1 cellular context compared by ENCODE assay signal in genomic region chr3:48662753-48663488, GRCh38.
A peak's percentile ranks its signal among the peaks of the same experiment; 100 is the strongest.
TF ChIP-seq lines count a peak whose summit lies in the region.

TSS of gene CELSR3 (minus strand) at chr3:48662886. CDS start at chr3:48662634, 252 bp downstream.

TF ChIP-seq in HepG2, 621 proteins besides CTCF, POLR2A, EP300 and RAD21 (continued from another document):
- TF ChIP-seq REST (IDR thresholded peaks at IDR 0.05; ENCODE audit: borderline replicate concordance in 1 of 2, low read depth in 1 of 2, low read length in 2 of 2): peak in 1 of 2 experiments; percentile 66; a peak in 2 of 4 replicates
- TF ChIP-seq, protein P1, sequence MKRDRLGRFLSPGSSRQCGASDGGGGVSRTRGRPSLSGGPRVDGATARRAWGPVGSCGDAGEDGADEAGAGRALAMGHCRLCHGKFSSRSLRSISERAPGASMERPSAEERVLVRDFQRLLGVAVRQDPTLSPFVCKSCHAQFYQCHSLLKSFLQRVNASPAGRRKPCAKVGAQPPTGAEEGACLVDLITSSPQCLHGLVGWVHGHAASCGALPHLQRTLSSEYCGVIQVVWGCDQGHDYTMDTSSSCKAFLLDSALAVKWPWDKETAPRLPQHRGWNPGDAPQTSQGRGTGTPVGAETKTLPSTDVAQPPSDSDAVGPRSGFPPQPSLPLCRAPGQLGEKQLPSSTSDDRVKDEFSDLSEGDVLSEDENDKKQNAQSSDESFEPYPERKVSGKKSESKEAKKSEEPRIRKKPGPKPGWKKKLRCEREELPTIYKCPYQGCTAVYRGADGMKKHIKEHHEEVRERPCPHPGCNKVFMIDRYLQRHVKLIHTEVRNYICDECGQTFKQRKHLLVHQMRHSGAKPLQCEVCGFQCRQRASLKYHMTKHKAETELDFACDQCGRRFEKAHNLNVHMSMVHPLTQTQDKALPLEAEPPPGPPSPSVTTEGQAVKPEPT (CRISPR knock-in tag; IDR thresholded peaks at IDR 0.05; ENCODE audit: low read depth): 0 out of 2 replicates have a peak, but pooled peaks have one; percentile 52
- no peak for TF ChIP-seq PTBP1 (IDR thresholded peaks at IDR 0.05; ENCODE audit: low read depth, low read length, poor library complexity, severe bottlenecking)
- TF ChIP-seq ZSCAN30 (CRISPR knock-in tag; IDR thresholded peaks at IDR 0.05): no peak
- no peak for TF ChIP-seq ATRX (CRISPR knock-in tag; IDR thresholded peaks at IDR 0.05; ENCODE audit: borderline replicate concordance)
- TF ChIP-seq BCL6 (CRISPR knock-in tag; IDR thresholded peaks at IDR 0.05): no peak
- TF ChIP-seq BHLHE40 (IDR thresholded peaks at IDR 0.05; ENCODE audit: low read length): peak; percentile 82
- TF ChIP-seq CHD2 (IDR thresholded peaks at IDR 0.05; ENCODE audit: low read depth, low read length): peak; percentile 19; the same call in 1 of the 2 replicates
- TF ChIP-seq ZNF83 (CRISPR knock-in tag; IDR thresholded peaks at IDR 0.05; ENCODE audit: borderline replicate concordance): no peak
- no peak for TF ChIP-seq ZNF253 (CRISPR knock-in tag; IDR thresholded peaks at IDR 0.05; ENCODE audit: borderline replicate concordance)
- TF ChIP-seq YEATS2 (CRISPR knock-in tag; IDR thresholded peaks at IDR 0.05; ENCODE audit: borderline replicate concordance): 0 out of 2 replicates have a peak, but pooled peaks have one; percentile 44
- 0 out of 2 replicates have a peak, but pooled peaks have one; percentile 9 for TF ChIP-seq NFKB2 (CRISPR knock-in tag; IDR thresholded peaks at IDR 0.05; ENCODE audit: borderline replicate concordance)
- 0 out of 2 replicates have a peak, but pooled peaks have one; percentile 28 for TF ChIP-seq ZNF678 (CRISPR knock-in tag; IDR thresholded peaks at IDR 0.05)
- TF ChIP-seq ARNT (IDR thresholded peaks at IDR 0.05): no peak
- TF ChIP-seq ZNF251 (CRISPR knock-in tag; IDR thresholded peaks at IDR 0.05): no peak
- TF ChIP-seq KDM5B (CRISPR knock-in tag; IDR thresholded peaks at IDR 0.05; ENCODE audit: borderline replicate concordance): no peak
- TF ChIP-seq, protein P2, sequence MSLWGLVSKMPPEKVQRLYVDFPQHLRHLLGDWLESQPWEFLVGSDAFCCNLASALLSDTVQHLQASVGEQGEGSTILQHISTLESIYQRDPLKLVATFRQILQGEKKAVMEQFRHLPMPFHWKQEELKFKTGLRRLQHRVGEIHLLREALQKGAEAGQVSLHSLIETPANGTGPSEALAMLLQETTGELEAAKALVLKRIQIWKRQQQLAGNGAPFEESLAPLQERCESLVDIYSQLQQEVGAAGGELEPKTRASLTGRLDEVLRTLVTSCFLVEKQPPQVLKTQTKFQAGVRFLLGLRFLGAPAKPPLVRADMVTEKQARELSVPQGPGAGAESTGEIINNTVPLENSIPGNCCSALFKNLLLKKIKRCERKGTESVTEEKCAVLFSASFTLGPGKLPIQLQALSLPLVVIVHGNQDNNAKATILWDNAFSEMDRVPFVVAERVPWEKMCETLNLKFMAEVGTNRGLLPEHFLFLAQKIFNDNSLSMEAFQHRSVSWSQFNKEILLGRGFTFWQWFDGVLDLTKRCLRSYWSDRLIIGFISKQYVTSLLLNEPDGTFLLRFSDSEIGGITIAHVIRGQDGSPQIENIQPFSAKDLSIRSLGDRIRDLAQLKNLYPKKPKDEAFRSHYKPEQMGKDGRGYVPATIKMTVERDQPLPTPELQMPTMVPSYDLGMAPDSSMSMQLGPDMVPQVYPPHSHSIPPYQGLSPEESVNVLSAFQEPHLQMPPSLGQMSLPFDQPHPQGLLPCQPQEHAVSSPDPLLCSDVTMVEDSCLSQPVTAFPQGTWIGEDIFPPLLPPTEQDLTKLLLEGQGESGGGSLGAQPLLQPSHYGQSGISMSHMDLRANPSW (CRISPR knock-in tag; IDR thresholded peaks at IDR 0.05; ENCODE audit: borderline replicate concordance): no peak
- TF ChIP-seq MED8 (CRISPR knock-in tag; IDR thresholded peaks at IDR 0.05; ENCODE audit: insufficient replicate concordance): peak; percentile 10
- no peak for TF ChIP-seq KAT7 (CRISPR knock-in tag; IDR thresholded peaks at IDR 0.05; ENCODE audit: borderline replicate concordance)
- 0 out of 2 replicates have a peak, but pooled peaks have one; percentile 0 for TF ChIP-seq ZNF558 (CRISPR knock-in tag; IDR thresholded peaks at IDR 0.05; ENCODE audit: borderline replicate concordance)
TF ChIP-seq in HepG2: peak in this region for 45.
